Comparison of ENCODE assay signal across 17 cellular contexts in the genomic region with DNA sequence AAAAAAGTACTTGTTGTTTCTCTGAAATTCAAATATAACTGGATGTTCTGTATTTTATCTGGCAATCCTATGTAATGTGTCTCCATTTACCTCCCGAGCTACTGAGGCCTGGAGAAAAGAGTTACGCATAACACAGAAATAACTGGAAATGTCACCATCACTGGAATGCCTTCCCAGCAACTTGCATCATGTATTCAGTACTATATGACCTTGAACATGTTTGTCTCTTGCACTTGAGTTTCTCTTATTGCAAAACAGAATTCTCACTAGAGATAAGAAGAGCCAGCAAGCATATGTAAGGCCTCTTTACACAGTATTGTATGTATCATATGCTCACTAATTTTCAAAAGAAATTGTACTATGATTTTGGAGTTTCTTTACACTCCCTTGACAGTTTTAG.
"Had no signal": no experiment of that assay in that cellular context is flagged by ENCODE, and none has a peak within 500 bp of the region (broad histone marks: within the 10 kb centered on the region; RNA-seq: fewer than 3 reads in every experiment).

No MANE protein-coding gene starts in this region.

- H3K27ac ChIP-seq: gastrocnemius medialis, left lung, neutrophil, SJCRH30, transverse colon had no signal

- H3K4me3 Mint-ChIP-seq: activated CD4-positive, alpha-beta T cell treated with anti-CD3 and anti-CD28 coated beads, Interleukin-2, amount 10 ng/mL, durations not matched to agents 24 days and 14 days; activated naive CD8-positive, alpha-beta T cell treated with anti-CD3 and anti-CD28 coated beads, Interleukin-2, amount 10 ng/mL, durations not matched to agents 7 days and 5 days; activated T-helper 1 cell treated with anti-CD3 and anti-CD28 coated beads, Interleukin-12 subunit alpha, Interleukin-12 subunit beta, Interleukin-2, Interleukin-4 antibody, amounts not matched to agents 30 ng/mL and 10 ng/mL and 1 ng/mL, durations not matched to agents 14 hours and 24 hours and 36 hours; dendritic cell treated with granulocyte-macrophage colony-stimulating factor and Interleukin-4, amounts not matched to agents 40 ng/mL and 50 ng/mL, for 4 days; natural killer cell had no signal

- H3K4me3 ChIP-seq: gastrocnemius medialis, left lung, SJCRH30, transverse colon had no signal

- H3K9me3 Mint-ChIP-seq: activated CD4-positive, alpha-beta T cell treated with anti-CD3 and anti-CD28 coated beads, Interleukin-2, amount 10 ng/mL, durations not matched to agents 24 days and 14 days; activated naive CD8-positive, alpha-beta T cell treated with anti-CD3 and anti-CD28 coated beads, Interleukin-2, amount 10 ng/mL, durations not matched to agents 7 days and 5 days; activated T-helper 1 cell treated with anti-CD3 and anti-CD28 coated beads, Interleukin-12 subunit alpha, Interleukin-12 subunit beta, Interleukin-2, Interleukin-4 antibody, amounts not matched to agents 30 ng/mL and 10 ng/mL and 1 ng/mL, durations not matched to agents 14 hours and 24 hours and 36 hours; dendritic cell treated with granulocyte-macrophage colony-stimulating factor and Interleukin-4, amounts not matched to agents 40 ng/mL and 50 ng/mL, for 4 days; natural killer cell had no signal

- H3K27me3 Mint-ChIP-seq: activated CD4-positive, alpha-beta T cell treated with anti-CD3 and anti-CD28 coated beads, Interleukin-2, amount 10 ng/mL, durations not matched to agents 24 days and 14 days; dendritic cell treated with granulocyte-macrophage colony-stimulating factor and Interleukin-4, amounts not matched to agents 40 ng/mL and 50 ng/mL, for 4 days had no signal

- H3K9me3 ChIP-seq: gastrocnemius medialis, left lung, neutrophil, SJCRH30, transverse colon had no signal

- H3K27me3 ChIP-seq: gastrocnemius medialis, left lung, neutrophil, SJCRH30, transverse colon had no signal

- ATAC-seq: left lung; natural killer cell; stimulated activated naive CD8-positive, alpha-beta T cell treated with anti-CD3 and anti-CD28 coated beads, Interleukin-15, Interleukin-2, amounts not matched to agents 100 U/mL and 50 U/mL, for 24 hours had no signal

- H3K36me3 ChIP-seq: gastrocnemius medialis, left lung, neutrophil, SJCRH30, transverse colon had no signal

- H3K36me3 Mint-ChIP-seq: activated naive CD8-positive, alpha-beta T cell treated with anti-CD3 and anti-CD28 coated beads, Interleukin-2, amount 10 ng/mL, durations not matched to agents 7 days and 5 days; natural killer cell had no signal

- H3K4me1 ChIP-seq: gastrocnemius medialis, left lung, SJCRH30, transverse colon had no signal

- DNase-seq: activated CD4-positive, alpha-beta T cell treated with anti-CD3 and anti-CD28 coated beads, Interleukin-2, amount 10 ng/mL, durations not matched to agents 24 days and 14 days; activated CD4-positive, CD25-positive, alpha-beta regulatory T cell; activated CD8-positive, alpha-beta memory T cell treated with anti-CD3 and anti-CD28 coated beads for 24 hours; activated naive CD4-positive, alpha-beta T cell; activated naive CD8-positive, alpha-beta T cell treated with anti-CD3 and anti-CD28 coated beads, Interleukin-2, amount 10 ng/mL, durations not matched to agents 7 days and 5 days; central memory CD4-positive, alpha-beta T cell; effector memory CD4-positive, alpha-beta T cell; gastrocnemius medialis; left lung; mesendoderm; natural killer cell; SJCRH30; stimulated activated naive CD8-positive, alpha-beta T cell treated with anti-CD3 and anti-CD28 coated beads, Interleukin-15, Interleukin-2, amounts not matched to agents 100 U/mL and 50 U/mL, for 24 hours; transverse colon had no signal

- H3K4me1 Mint-ChIP-seq: activated CD4-positive, alpha-beta T cell treated with anti-CD3 and anti-CD28 coated beads, Interleukin-2, amount 10 ng/mL, durations not matched to agents 24 days and 14 days; activated naive CD8-positive, alpha-beta T cell treated with anti-CD3 and anti-CD28 coated beads, Interleukin-2, amount 10 ng/mL, durations not matched to agents 7 days and 5 days had no signal

- H3K27ac Mint-ChIP-seq: activated CD4-positive, alpha-beta T cell treated with anti-CD3 and anti-CD28 coated beads, Interleukin-2, amount 10 ng/mL, durations not matched to agents 24 days and 14 days; activated naive CD8-positive, alpha-beta T cell treated with anti-CD3 and anti-CD28 coated beads, Interleukin-2, amount 10 ng/mL, durations not matched to agents 7 days and 5 days; activated T-helper 1 cell treated with anti-CD3 and anti-CD28 coated beads, Interleukin-12 subunit alpha, Interleukin-12 subunit beta, Interleukin-2, Interleukin-4 antibody, amounts not matched to agents 30 ng/mL and 10 ng/mL and 1 ng/mL, durations not matched to agents 14 hours and 24 hours and 36 hours; dendritic cell treated with granulocyte-macrophage colony-stimulating factor and Interleukin-4, amounts not matched to agents 40 ng/mL and 50 ng/mL, for 4 days; natural killer cell had no signal
